In the genomic region with DNA sequence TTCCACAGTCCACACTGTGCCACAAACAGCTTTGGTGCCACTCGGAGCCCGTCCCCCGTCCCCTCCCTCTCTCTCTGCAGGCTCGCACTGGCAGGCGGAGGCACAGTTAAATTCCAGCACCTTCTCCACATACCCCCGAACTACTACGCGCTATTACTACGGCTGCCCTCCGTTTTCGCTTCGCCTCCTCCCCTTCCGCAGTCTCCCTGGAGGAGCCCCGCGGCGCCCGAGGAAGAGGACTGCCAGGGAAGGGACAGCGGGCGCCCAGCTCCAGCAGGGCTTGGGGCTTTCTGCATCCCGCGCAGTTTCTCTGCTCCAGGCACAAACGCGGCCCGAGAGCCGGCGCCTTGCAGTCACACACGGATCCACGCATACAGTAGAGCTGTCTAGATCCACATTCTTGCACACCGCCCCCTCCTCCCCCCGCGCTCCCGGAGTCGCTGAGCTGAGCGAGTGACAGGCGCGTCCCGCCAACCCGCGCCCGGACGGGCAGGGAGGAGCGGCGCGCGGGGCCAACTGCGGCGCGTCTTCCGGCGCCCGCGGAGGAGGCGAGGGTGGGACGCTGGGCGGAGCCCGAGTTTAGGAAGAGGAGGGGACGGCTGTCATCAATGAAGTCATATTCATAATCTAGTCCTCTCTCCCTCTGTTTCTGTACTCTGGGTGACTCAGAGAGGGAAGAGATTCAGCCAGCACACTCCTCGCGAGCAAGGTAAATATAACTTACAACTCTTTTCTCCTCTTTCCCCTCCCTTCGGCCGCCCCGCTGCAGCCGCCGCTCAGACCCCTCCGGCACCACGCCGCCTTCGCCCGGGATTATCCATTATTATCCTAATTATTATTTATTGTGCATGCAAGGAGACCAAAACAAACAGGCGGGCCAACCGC, we compare ENCODE assay signal across 8 cellular contexts. TPM values are rescaled to one million over a fixed set of nuclear protein-coding genes. Genes with fewer than 3 reads are reported as not detected.
DNase-seq lines count a peak whose midpoint lies in the region; ATAC-seq and TF ChIP-seq lines count a peak whose summit lies in the region.

Gene SMARCA2, plus strand, starts transcription at position 652 of the 885 bp plus-strand sequence. CDS start 13,676 bp downstream, outside the sequence.

- ATAC-seq in HG03378 (IDR thresholded peaks at IDR 0.05; ENCODE audit: unreplicated experiment): peak; percentile 85

- no peaks in the 10 kb centered on the region for H3K36me3 ChIP-seq in kidney epithelial cell (ENCODE audit: control insufficient read depth, insufficient read depth, low read length)

- peak; percentile 84 for TF ChIP-seq POLR2A in GM19099 (IDR thresholded peaks at IDR 0.05; ENCODE audit: extremely low read depth, insufficient read length, low read depth)

- H3K4me3 ChIP-seq in kidney epithelial cell (ENCODE audit: low read depth, low read length): peak within 1 kb of the TSS; percentile 63

- no peak for TF ChIP-seq CTCF in kidney epithelial cell (IDR thresholded peaks at IDR 0.05; ENCODE audit: insufficient read depth, low read length, poor library complexity, severe bottlenecking)

- no peaks in the 10 kb centered on the region for H3K27me3 ChIP-seq in kidney epithelial cell (ENCODE audit: control insufficient read depth, insufficient read depth, low read length)

- DNase-seq in AML-193 (lab: John Stamatoyannopoulos, UW): peak; percentile 94
- DNase-seq in NCI-H510A (lab: John Stamatoyannopoulos, UW): peak; percentile 73
- DNase-seq in activated CD4-positive, alpha-beta T cell treated with anti-CD3 and anti-CD28 coated beads for 24 hours (ENCODE audit: low read depth in 2 of 2): peak; percentile 93 to 95
- DNase-seq in cerebellum (ENCODE audit: low spot score): peak; percentile 96
- peak; percentile 85 for DNase-seq in kidney epithelial cell (ENCODE audit: low read depth)
- peak; percentile 97 for DNase-seq in stimulated activated CD4-positive, alpha-beta T cell treated with anti-CD3 and anti-CD28 coated beads, Interleukin-15, amount 100 ng/mL, for 24 hours

RNA-seq across cellular contexts. Expression of gene SMARCA2, which starts in this region (rescaled TPM):
- total RNA-seq in cerebellum (79.1 TPM), kidney epithelial cell (30.1 and 34.3 TPM in 2 replicates)

Comparison
In these comparisons a context has a peak if more than half of its experiments do, and no peak if none do; other contexts are left out.
1. Peak in every context shown above with its lines: DNase-seq, ATAC-seq and H3K4me3 ChIP-seq.